In genomic region chr20:61704661-61705060, GRCh38 we compare ENCODE assay signal across 37 cellular contexts.
"Had no signal": no experiment of that assay in that cellular context is flagged by ENCODE, and none has a peak within 500 bp of the region (broad histone marks: within the 10 kb centered on the region; RNA-seq: fewer than 3 reads in every experiment).

No MANE protein-coding gene starts in this region.

- H3K4me3 Mint-ChIP-seq: activated CD4-positive, alpha-beta memory T cell treated with anti-CD3 and anti-CD28 coated beads for 36 hours; activated CD4-positive, alpha-beta T cell treated with anti-CD3 and anti-CD28 coated beads for 36 hours; activated CD4-positive, alpha-beta T cell treated with anti-CD3 and anti-CD28 coated beads, Interleukin-2, amount 10 ng/mL, durations not matched to agents 24 days and 14 days; activated CD8-positive, alpha-beta memory T cell treated with anti-CD3 and anti-CD28 coated beads, Interleukin-2, amount 10 ng/mL, durations not matched to agents 7 days and 5 days; activated CD8-positive, alpha-beta T cell treated with anti-CD3 and anti-CD28 coated beads, Interleukin-2, amount 10 ng/mL, durations not matched to agents 7 days and 5 days; activated naive CD4-positive, alpha-beta T cell treated with anti-CD3 and anti-CD28 coated beads for 36 hours; activated naive CD4-positive, alpha-beta T cell treated with anti-CD3 and anti-CD28 coated beads, Interleukin-2, amount 50 U/mL, for 24 hours; activated naive CD8-positive, alpha-beta T cell treated with anti-CD3 and anti-CD28 coated beads for 36 hours; activated naive CD8-positive, alpha-beta T cell treated with anti-CD3 and anti-CD28 coated beads, Interleukin-2, amount 50 U/mL, for 24 hours; activated T-helper 1 cell treated with anti-CD3 and anti-CD28 coated beads, Interleukin-12 subunit alpha, Interleukin-12 subunit beta, Interleukin-2, Interleukin-4 antibody, amounts not matched to agents 30 ng/mL and 10 ng/mL and 1 ng/mL, durations not matched to agents 14 hours and 24 hours and 36 hours; brain; T-helper 17 cell; T-helper 2 cell treated with Interferon-gamma antibody and Interleukin-4, amounts not matched to agents 5 μg/mL and 100 μg/mL, for 36 hours had no signal

- H3K27me3 Mint-ChIP-seq: activated CD4-positive, alpha-beta memory T cell treated with anti-CD3 and anti-CD28 coated beads for 36 hours; activated CD4-positive, alpha-beta T cell treated with anti-CD3 and anti-CD28 coated beads for 36 hours; activated CD4-positive, alpha-beta T cell treated with anti-CD3 and anti-CD28 coated beads, Interleukin-2, amount 10 ng/mL, durations not matched to agents 24 days and 14 days; activated CD8-positive, alpha-beta memory T cell treated with anti-CD3 and anti-CD28 coated beads, Interleukin-2, amount 10 ng/mL, durations not matched to agents 7 days and 5 days; activated naive CD4-positive, alpha-beta T cell treated with anti-CD3 and anti-CD28 coated beads, Interleukin-2, amount 50 U/mL, for 24 hours; activated naive CD8-positive, alpha-beta T cell treated with anti-CD3 and anti-CD28 coated beads for 36 hours; activated naive CD8-positive, alpha-beta T cell treated with anti-CD3 and anti-CD28 coated beads, Interleukin-2, amount 50 U/mL, for 24 hours; T-helper 17 cell had no signal

- H3K27ac ChIP-seq: adrenal gland, breast epithelium, cardiac muscle cell, colonic mucosa, epithelial cell of prostate, esophagus squamous epithelium, gastroesophageal sphincter had no signal

- H3K4me1 ChIP-seq: adrenal gland, breast epithelium, colonic mucosa, esophagus squamous epithelium, gastroesophageal sphincter had no signal

- DNase-seq: activated CD4-positive, alpha-beta memory T cell treated with anti-CD3 and anti-CD28 coated beads for 36 hours; activated CD4-positive, alpha-beta T cell treated with anti-CD3 and anti-CD28 coated beads for 36 hours; activated CD4-positive, alpha-beta T cell treated with anti-CD3 and anti-CD28 coated beads, Interleukin-2, amount 10 ng/mL, durations not matched to agents 24 days and 14 days; activated CD4-positive, CD25-positive, alpha-beta regulatory T cell; activated CD4-positive, CD25-positive, alpha-beta regulatory T cell treated with anti-CD3 and anti-CD28 coated beads, Interleukin-2, amount 50 U/mL, for 72 hours; activated CD8-positive, alpha-beta memory T cell treated with anti-CD3 and anti-CD28 coated beads, Interleukin-2, amount 10 ng/mL, durations not matched to agents 7 days and 5 days; activated CD8-positive, alpha-beta memory T cell treated with anti-CD3 and anti-CD28 coated beads, Interleukin-2, amount 50 U/mL, for 4 hours; activated CD8-positive, alpha-beta T cell treated with anti-CD3 and anti-CD28 coated beads, Interleukin-2, amount 10 ng/mL, durations not matched to agents 7 days and 5 days; activated effector memory CD4-positive, alpha-beta T cell treated with anti-CD3 and anti-CD28 coated beads, Interleukin-2, amount 50 U/mL, for 16 hours; activated naive CD4-positive, alpha-beta T cell treated with anti-CD3 and anti-CD28 coated beads for 36 hours; activated naive CD8-positive, alpha-beta T cell treated with anti-CD3 and anti-CD28 coated beads for 36 hours; activated naive CD8-positive, alpha-beta T cell treated with anti-CD3 and anti-CD28 coated beads, Interleukin-2, amount 50 U/mL, for 24 hours; activated T-cell treated with anti-CD3 and anti-CD28 coated beads, Interleukin-2, amount 50 U/mL, for 1 hour; activated T-cell treated with anti-CD3 and anti-CD28 coated beads, Interleukin-2, amount 50 U/mL, for 48 hours; adrenal gland; amygdala; aorta; central memory CD4-positive, alpha-beta T cell; cerebellar nuclear complex; colonic mucosa; effector CD8-positive, alpha-beta T cell; esophagus squamous epithelium; foreskin melanocyte; T-helper 1 cell; T-helper 17 cell; T1000 had no signal

- ATAC-seq: activated CD4-positive, alpha-beta T cell treated with anti-CD3 and anti-CD28 coated beads for 36 hours; activated CD8-positive, alpha-beta memory T cell treated with anti-CD3 and anti-CD28 coated beads, Interleukin-2, amount 10 ng/mL, durations not matched to agents 7 days and 5 days; activated CD8-positive, alpha-beta T cell treated with anti-CD3 and anti-CD28 coated beads, Interleukin-2, amount 10 ng/mL, durations not matched to agents 7 days and 5 days; activated naive CD8-positive, alpha-beta T cell treated with anti-CD3 and anti-CD28 coated beads, Interleukin-2, amount 50 U/mL, for 24 hours; gastroesophageal sphincter; T-helper 17 cell had no signal

- FAIRE-seq: endometrium, endothelial cell of umbilical vein had no signal

- H3K4me1 Mint-ChIP-seq: activated CD4-positive, alpha-beta T cell treated with anti-CD3 and anti-CD28 coated beads for 36 hours; activated CD4-positive, alpha-beta T cell treated with anti-CD3 and anti-CD28 coated beads, Interleukin-2, amount 10 ng/mL, durations not matched to agents 24 days and 14 days; activated CD8-positive, alpha-beta memory T cell treated with anti-CD3 and anti-CD28 coated beads, Interleukin-2, amount 10 ng/mL, durations not matched to agents 7 days and 5 days; activated naive CD4-positive, alpha-beta T cell treated with anti-CD3 and anti-CD28 coated beads, Interleukin-2, amount 50 U/mL, for 24 hours; activated naive CD8-positive, alpha-beta T cell treated with anti-CD3 and anti-CD28 coated beads for 36 hours; activated naive CD8-positive, alpha-beta T cell treated with anti-CD3 and anti-CD28 coated beads, Interleukin-2, amount 50 U/mL, for 24 hours; T-helper 17 cell had no signal

- H3K27me3 ChIP-seq: adrenal gland, cardiac muscle cell, colonic mucosa had no signal

- H3K36me3 ChIP-seq: adrenal gland, breast epithelium, cardiac muscle cell, colonic mucosa, esophagus squamous epithelium, gastroesophageal sphincter had no signal

- H3K9me3 Mint-ChIP-seq: activated CD4-positive, alpha-beta memory T cell treated with anti-CD3 and anti-CD28 coated beads for 36 hours; activated CD4-positive, alpha-beta T cell treated with anti-CD3 and anti-CD28 coated beads, Interleukin-2, amount 10 ng/mL, durations not matched to agents 24 days and 14 days; activated naive CD4-positive, alpha-beta T cell treated with anti-CD3 and anti-CD28 coated beads, Interleukin-2, amount 50 U/mL, for 24 hours; activated naive CD8-positive, alpha-beta T cell treated with anti-CD3 and anti-CD28 coated beads for 36 hours; activated naive CD8-positive, alpha-beta T cell treated with anti-CD3 and anti-CD28 coated beads, Interleukin-2, amount 50 U/mL, for 24 hours; activated T-helper 1 cell treated with anti-CD3 and anti-CD28 coated beads, Interleukin-12 subunit alpha, Interleukin-12 subunit beta, Interleukin-2, Interleukin-4 antibody, amounts not matched to agents 30 ng/mL and 10 ng/mL and 1 ng/mL, durations not matched to agents 14 hours and 24 hours and 36 hours; activated T-helper 2 cell treated with anti-CD3 and anti-CD28 coated beads, Interferon-gamma antibody, Interleukin-2, Interleukin-4, amounts not matched to agents 10 μg/mL and 5 μg/mL and 100 μg/mL, durations not matched to agents 14 hours and 24 hours and 36 hours; brain; T-helper 2 cell treated with Interferon-gamma antibody and Interleukin-4, amounts not matched to agents 5 μg/mL and 100 μg/mL, for 36 hours had no signal

- H3K36me3 Mint-ChIP-seq: activated CD4-positive, alpha-beta memory T cell treated with anti-CD3 and anti-CD28 coated beads for 36 hours; activated CD8-positive, alpha-beta memory T cell treated with anti-CD3 and anti-CD28 coated beads, Interleukin-2, amount 10 ng/mL, durations not matched to agents 7 days and 5 days; activated naive CD4-positive, alpha-beta T cell treated with anti-CD3 and anti-CD28 coated beads, Interleukin-2, amount 50 U/mL, for 24 hours; activated naive CD8-positive, alpha-beta T cell treated with anti-CD3 and anti-CD28 coated beads for 36 hours had no signal

- H3K27ac Mint-ChIP-seq: activated CD4-positive, alpha-beta memory T cell treated with anti-CD3 and anti-CD28 coated beads for 36 hours; activated CD4-positive, alpha-beta T cell treated with anti-CD3 and anti-CD28 coated beads for 36 hours; activated CD4-positive, alpha-beta T cell treated with anti-CD3 and anti-CD28 coated beads, Interleukin-2, amount 10 ng/mL, durations not matched to agents 24 days and 14 days; activated CD8-positive, alpha-beta memory T cell treated with anti-CD3 and anti-CD28 coated beads, Interleukin-2, amount 10 ng/mL, durations not matched to agents 7 days and 5 days; activated CD8-positive, alpha-beta T cell treated with anti-CD3 and anti-CD28 coated beads, Interleukin-2, amount 10 ng/mL, durations not matched to agents 7 days and 5 days; activated naive CD4-positive, alpha-beta T cell treated with anti-CD3 and anti-CD28 coated beads for 36 hours; activated naive CD4-positive, alpha-beta T cell treated with anti-CD3 and anti-CD28 coated beads, Interleukin-2, amount 50 U/mL, for 24 hours; activated naive CD8-positive, alpha-beta T cell treated with anti-CD3 and anti-CD28 coated beads for 36 hours; activated naive CD8-positive, alpha-beta T cell treated with anti-CD3 and anti-CD28 coated beads, Interleukin-2, amount 50 U/mL, for 24 hours; activated T-helper 1 cell treated with anti-CD3 and anti-CD28 coated beads, Interleukin-12 subunit alpha, Interleukin-12 subunit beta, Interleukin-2, Interleukin-4 antibody, amounts not matched to agents 30 ng/mL and 10 ng/mL and 1 ng/mL, durations not matched to agents 14 hours and 24 hours and 36 hours; activated T-helper 2 cell treated with anti-CD3 and anti-CD28 coated beads, Interferon-gamma antibody, Interleukin-2, Interleukin-4, amounts not matched to agents 10 μg/mL and 5 μg/mL and 100 μg/mL, durations not matched to agents 14 hours and 24 hours and 36 hours; T-helper 17 cell; T-helper 2 cell treated with Interferon-gamma antibody and Interleukin-4, amounts not matched to agents 5 μg/mL and 100 μg/mL, for 36 hours had no signal

- H3K9me3 ChIP-seq: adrenal gland, breast epithelium, colonic mucosa, esophagus squamous epithelium, gastroesophageal sphincter had no signal

- H3K4me3 ChIP-seq: adrenal gland, breast epithelium, cardiac muscle cell, colonic mucosa, esophagus squamous epithelium, gastroesophageal sphincter had no signal
